15 cellular contexts compared by ENCODE assay signal in the genomic region with DNA sequence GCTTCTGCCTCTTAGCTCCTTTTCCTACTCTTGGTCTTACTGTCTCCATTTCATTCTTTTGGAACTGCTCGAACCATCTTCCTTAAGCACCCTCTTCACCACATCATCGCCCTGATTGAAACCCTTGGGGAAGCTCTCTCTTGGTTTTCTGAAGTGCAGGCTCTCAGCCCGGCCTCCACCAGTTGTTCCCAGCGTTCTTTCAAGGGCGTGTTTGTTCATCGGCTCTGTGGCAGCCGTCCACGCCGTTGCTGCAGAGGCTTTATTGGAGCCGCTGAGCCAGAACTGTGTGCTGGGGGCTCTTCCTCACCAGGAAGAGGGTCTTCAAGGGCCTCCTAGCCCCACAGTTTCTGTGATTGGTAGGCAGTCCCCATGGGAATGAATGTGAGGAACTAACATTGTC.
"Had no signal": no experiment of that assay in that cellular context is flagged by ENCODE, and none has a peak within 500 bp of the region (broad histone marks: within the 10 kb centered on the region; RNA-seq: fewer than 3 reads in every experiment).

No MANE protein-coding gene starts in this region.

- H3K4me3 ChIP-seq: heart left ventricle, skin epidermis, uterus had no signal

- H3K36me3 ChIP-seq: uterus had no signal

- H3K79me2 ChIP-seq: parathyroid adenoma had no signal

- H3K27me3 ChIP-seq: heart left ventricle, uterus had no signal

- H3K9me3 ChIP-seq: heart left ventricle, uterus had no signal

- H3K27ac Mint-ChIP-seq: naive thymus-derived CD4-positive, alpha-beta T cell; type B pancreatic cell had no signal

- H3K9me3 Mint-ChIP-seq: type B pancreatic cell had no signal

- H3K4me3 Mint-ChIP-seq: naive thymus-derived CD4-positive, alpha-beta T cell; type B pancreatic cell had no signal

- DNase-seq: effector memory CD4-positive, alpha-beta T cell; heart left ventricle; hippocampal formation; left colon; naive thymus-derived CD4-positive, alpha-beta T cell; nucleus accumbens; stimulated activated CD4-positive, alpha-beta T cell treated with anti-CD3 and anti-CD28 coated beads, Interleukin-2, amount 100 ng/mL, for 24 hours; stimulated activated CD4-positive, alpha-beta T cell treated with anti-CD3 and anti-CD28 coated beads, Interleukin-4, amount 100 ng/mL, for 4 hours; stimulated activated naive CD4-positive, alpha-beta T cell treated with Interleukin-2 at 50 U/mL for 16 hours; uterus had no signal

- H3K4me1 ChIP-seq: parathyroid adenoma, uterus had no signal

- H3K27ac ChIP-seq: heart left ventricle, parathyroid adenoma, skin epidermis, uterus had no signal

- H3K27me3 Mint-ChIP-seq: naive thymus-derived CD4-positive, alpha-beta T cell; type B pancreatic cell had no signal

- ATAC-seq: esophagus mucosa; heart left ventricle; left colon; naive thymus-derived CD4-positive, alpha-beta T cell; sciatic nerve had no signal

- H2AFZ ChIP-seq: parathyroid adenoma had no signal
